In the genomic region with DNA sequence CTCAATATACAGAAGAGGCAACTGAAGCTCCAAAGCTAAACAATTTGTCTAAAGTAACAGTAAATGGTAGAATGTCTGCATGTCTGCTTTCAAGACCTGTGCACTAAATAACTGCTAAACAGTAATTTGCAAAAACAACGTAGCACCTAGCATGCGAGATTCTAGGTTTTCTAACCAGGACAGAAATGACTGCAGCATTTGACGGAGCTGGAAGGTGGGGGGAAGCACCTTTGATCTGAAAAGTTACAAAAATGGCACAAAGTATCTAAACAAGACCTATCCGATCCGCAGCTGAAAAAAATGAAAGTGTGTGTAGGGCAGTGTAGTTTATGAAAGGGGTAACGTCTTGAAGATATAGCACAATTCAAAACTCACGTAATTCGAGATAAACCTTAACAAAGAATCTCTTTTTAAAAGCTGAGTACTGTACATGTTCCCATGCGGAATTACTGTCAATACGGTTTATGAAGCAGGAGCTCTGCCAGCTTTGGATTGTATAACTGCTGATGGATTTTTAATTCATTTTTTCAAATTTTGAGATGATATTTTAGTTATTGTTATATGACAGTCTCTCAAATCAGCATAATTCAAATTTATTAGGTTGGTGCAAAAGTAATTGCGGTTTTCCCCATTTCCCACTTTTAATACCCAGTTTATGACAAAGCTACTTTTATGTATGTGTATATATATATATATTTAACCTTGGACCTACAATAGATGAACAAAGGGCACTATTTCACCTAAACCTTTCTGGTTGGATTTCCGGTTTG, we compare ENCODE assay signal across 8 cellular contexts. TPM values are rescaled to one million over a fixed set of nuclear protein-coding genes. Genes with fewer than 3 reads are reported as not detected.
DNase-seq lines count a peak whose midpoint lies in the region; ATAC-seq and TF ChIP-seq lines count a peak whose summit lies in the region.

No MANE protein-coding gene starts in this region.

- H3F3A ChIP-seq in PC-9 (ENCODE audit: insufficient read depth, low read depth): peaks cover 30% of the 10 kb centered on the region

- no peaks in the 10 kb centered on the region for H4K20me1 ChIP-seq in PC-9 (ENCODE audit: insufficient read depth)

- TF ChIP-seq CTCF in PC-9 (conservative IDR thresholded peaks at IDR 0.05) (no peak), psoas muscle (IDR thresholded peaks at IDR 0.05) (no peak)

- no TSS peak for BruUV-seq in PC-9 (replicated peaks; lab: Mats Ljungman, UMichigan)

- peak overlapping the region; percentile 87 for H3K4me2 ChIP-seq in PC-9

- peaks cover 34% of the 10 kb centered on the region for H3K4me1 ChIP-seq in PC-9 (replicated peaks; ENCODE audit: insufficient read depth)
- H3K4me1 ChIP-seq in psoas muscle: peaks cover 55% of the 10 kb centered on the region

- H3K4me3 ChIP-seq in PC-9 (peak overlapping the region; percentile 59), psoas muscle (peak overlapping the region; percentile 63)

- H3K9me2 ChIP-seq in PC-9 (ENCODE audit: insufficient read depth): no peaks in the 10 kb centered on the region

- H3K9me3 ChIP-seq in PC-9 (ENCODE audit: insufficient read depth, low read depth): no peaks in the 10 kb centered on the region
- no peaks in the 10 kb centered on the region for H3K9me3 ChIP-seq in psoas muscle

- H3K79me2 ChIP-seq in PC-9 (ENCODE audit: low read depth): no peaks in the 10 kb centered on the region

- H3K27me3 ChIP-seq in PC-9 (ENCODE audit: insufficient read depth, low read depth) (no peaks in the 10 kb centered on the region), psoas muscle (ENCODE audit: insufficient read depth in 3 of 3, low read length in 2 of 3) (no peaks in the 10 kb centered on the region)

- intact Hi-C loops in PC-9 (cut with micrococcal nuclease; ENCODE audit: unreplicated experiment) (no loop called here), psoas muscle (cut with DNase I) (loop anchor here in 1 of 2 donors (5.0 kb wide), 1 partner anchor 54 kb away; a partner anchor contains a TSS)

- DNase-seq in PC-9: no peak
- no peak for DNase-seq in epithelial cell of prostate (ENCODE audit: low read depth, low spot score)
- no peak for DNase-seq in psoas muscle
- DNase-seq in DMS114 treated with DMSO at 0.1 percent for 48 hours (lab: John Stamatoyannopoulos, UW; ENCODE audit: unreplicated experiment): no peak
- DNase-seq in DMS153 treated with DMSO at 0.1 percent for 48 hours (lab: John Stamatoyannopoulos, UW; ENCODE audit: unreplicated experiment): no peak

- 34 to 50% (median 35%) methylated on average over 12 of the region's 12 CpGs for WGBS in psoas muscle, 3 donors

- POLR2A ChIA-PET in PC-9 (lab: Charles Lee; ENCODE audit: unreplicated experiment): interaction anchor here (0.6 kb wide), 1 partner anchor 742 kb away, joined by 4 read pairs; no protein-coding TSS in a partner anchor

- H2AFZ ChIP-seq in PC-9: peak overlapping the region; percentile 79

- H3K36me3 ChIP-seq in PC-9 (ENCODE audit: low read depth): no peaks in the 10 kb centered on the region
- no peaks in the 10 kb centered on the region for H3K36me3 ChIP-seq in psoas muscle (ENCODE audit: insufficient read depth in 1 of 2, low read depth in 1 of 2)

- CTCF ChIA-PET in PC-9 (lab: Charles Lee): interaction anchor here (0.6 to 0.9 kb wide), 4 partner anchors 23 to 633 kb away, joined by 3 to 14 read pairs (median 4); a partner anchor contains a TSS

- ATAC-seq in GM18867 (IDR thresholded peaks at IDR 0.05; ENCODE audit: unreplicated experiment) (peak; percentile 27), psoas muscle (no peak), HG03196 (IDR thresholded peaks at IDR 0.05; ENCODE audit: unreplicated experiment) (no peak), GM19023 (IDR thresholded peaks at IDR 0.05; ENCODE audit: unreplicated experiment) (no peak)

- no peak overlapping the region for H3K27ac ChIP-seq in PC-9
- H3K27ac ChIP-seq in epithelial cell of prostate: peak overlapping the region; percentile 27
- peak overlapping the region; percentile 98 for H3K27ac ChIP-seq in psoas muscle

RNA-seq across cellular contexts. Expression of a gene that starts 1.1 kb away (rescaled TPM):
- 10.0 and 11.2 TPM in 2 replicates for total RNA-seq in PC-9 (2021)
- 100 to 1,000 TPM in 2 of 4 donors, 10 to 100 TPM in 2; 80.3 to 197 (median 117) TPM for total RNA-seq in psoas muscle
- 100 to 1,000 TPM; 128 to 152 (median 136) TPM for polyA plus RNA-seq in psoas muscle

RNA-seq across cellular contexts. Expression of a gene that starts 53.8 kb away (rescaled TPM):
- total RNA-seq in PC-9 (2021) (161 and 181 TPM in 2 replicates), psoas muscle (1,000 to 10,000 TPM in 1 of 4 donors, 100 to 1,000 TPM in 3; 304 to 2,295 (median 488) TPM)
- polyA plus RNA-seq in psoas muscle: 100 to 1,000 TPM; 145 to 386 (median 171) TPM
